ENCODE assay signal across 25 cellular contexts in genomic region chr5:40634154-40634553, GRCh38. TPM values are rescaled to one million over a fixed set of nuclear protein-coding genes. Genes with fewer than 3 reads are reported as not detected.
DNase-seq lines count a peak whose midpoint lies in the region; ATAC-seq and TF ChIP-seq lines count a peak whose summit lies in the region.
"Had no signal": no experiment of that assay in that cellular context is flagged by ENCODE, and none has a peak within 500 bp of the region (broad histone marks: within the 10 kb centered on the region; RNA-seq: fewer than 3 reads in every experiment).

No MANE protein-coding gene starts in this region.

- no peaks in the 10 kb centered on the region for H3K27me3 Mint-ChIP-seq in naive thymus-derived CD8-positive, alpha-beta T cell
- H3K27me3 Mint-ChIP-seq: CD4-positive, alpha-beta T cell had no signal

- intact Hi-C loops in colonic mucosa (cut with DNase I) (no loop called here), transverse colon (cut with DNase I; ENCODE audit: low total_unique reads) (no loop called here)

- peak overlapping the region in 3 of 10 donors; percentile 16 to 42 (median 19) for H3K4me3 Mint-ChIP-seq in naive thymus-derived CD8-positive, alpha-beta T cell
- H3K4me3 Mint-ChIP-seq: CD14-positive monocyte; CD4-positive, alpha-beta T cell had no signal

- peaks cover 5 to 43% (median 21%) of the 10 kb centered on the region in 9 donors for H3K9me3 Mint-ChIP-seq in naive thymus-derived CD8-positive, alpha-beta T cell

- peak; percentile 74 for DNase-seq in NCI-H748 (lab: John Stamatoyannopoulos, UW; ENCODE audit: unreplicated experiment)
- no peak for DNase-seq in NCI-H748 treated with DMSO at 0.1 percent for 48 hours (lab: John Stamatoyannopoulos, UW)
- peak; percentile 49 for DNase-seq in colonic mucosa
- no peak for DNase-seq in naive thymus-derived CD8-positive, alpha-beta T cell
- peak; percentile 32 for DNase-seq in transverse colon
- DNase-seq: 8988T; ACHN; AML-193; BE2C; Calu3; CD4-positive, alpha-beta T cell; COR-L47; DMS53; DMS79 treated with DMSO at 0.1 percent for 48 hours; GF-D8; GM23248; H7; HCEC 1CT had no signal

- POLR2A ChIA-PET in naive thymus-derived CD8-positive, alpha-beta T cell (lab: Charles Lee), result interaction anchor here (1.3 to 1.8 kb wide), 4 partner anchors 14 to 46 kb away, joined by 3 to 7 read pairs (median 6); partner anchors contain the start of gene PTGER4

- no peaks in the 10 kb centered on the region for H3K4me1 ChIP-seq in colonic mucosa
- peaks cover 0 to 4% (median 1%) of the 10 kb centered on the region in 4 donors for H3K4me1 ChIP-seq in transverse colon
- H3K4me1 ChIP-seq in gastroesophageal sphincter, result no peaks in the 10 kb centered on the region
- H3K4me1 ChIP-seq: A549, BE2C had no signal

- H3K27ac Mint-ChIP-seq in naive thymus-derived CD8-positive, alpha-beta T cell, result peak overlapping the region in 5 of 10 donors; percentile 25 to 69 (median 55)
- H3K27ac Mint-ChIP-seq: CD4-positive, alpha-beta T cell had no signal

- peak; percentile 42 to 44 for ATAC-seq in naive thymus-derived CD8-positive, alpha-beta T cell
- ATAC-seq in GM18502 (IDR thresholded peaks at IDR 0.05; ENCODE audit: poor library complexity, unreplicated experiment) (no peak), gastroesophageal sphincter (no peak), GM21786 (IDR thresholded peaks at IDR 0.05; ENCODE audit: unreplicated experiment) (no peak)
- ATAC-seq: A549 had no signal

- WGBS in transverse colon (ENCODE audit: low coverage in 1 of 2), 2 donors, result 45 to 73% methylated on average over 1 to 3 of the region's 3 CpGs
- WGBS in gastroesophageal sphincter (ENCODE audit: low coverage in 1 of 2), 2 donors, result 43 to 100% methylated on average over 1 to 2 of the region's 3 CpGs

- no peaks in the 10 kb centered on the region for H3K27me3 ChIP-seq in colonic mucosa
- no peaks in the 10 kb centered on the region for H3K27me3 ChIP-seq in transverse colon
- no peaks in the 10 kb centered on the region for H3K27me3 ChIP-seq in gastroesophageal sphincter
- H3K27me3 ChIP-seq: BE2C; BLaER1 treated with 17β-estradiol and CSF1 and Interleukin-3, amounts not matched to agents 10 nM and 100 nM had no signal

- in situ Hi-C loops in transverse colon (cut with MboI; ENCODE audit: low pct_ligation_motif_present in 1 of 4, low pct_unique_long_range_greater_than_20kb in 1 of 4, low sequenced_read_pairs in 3 of 4), result no loop called here

- TF ChIP-seq EP300 in transverse colon (IDR thresholded peaks at IDR 0.05; ENCODE audit: low read depth) (no peak), gastroesophageal sphincter (IDR thresholded peaks at IDR 0.05) (no peak)

- no peak overlapping the region for H3K4me3 ChIP-seq in colonic mucosa
- H3K4me3 ChIP-seq in transverse colon, result no peak overlapping the region
- no peak overlapping the region for H3K4me3 ChIP-seq in gastroesophageal sphincter
- H3K4me3 ChIP-seq: A549; BLaER1 treated with 17β-estradiol and CSF1 and Interleukin-3, amounts not matched to agents 10 nM and 100 nM; GM23248 had no signal

- peaks cover 0 to 30% (median 15%) of the 10 kb centered on the region in 3 donors for H3K36me3 Mint-ChIP-seq in naive thymus-derived CD8-positive, alpha-beta T cell

- TF ChIP-seq POLR2A in transverse colon (IDR thresholded peaks at IDR 0.05) (no peak), gastroesophageal sphincter (IDR thresholded peaks at IDR 0.05) (no peak)

- no peak overlapping the region for H3K9ac ChIP-seq in colonic mucosa (ENCODE audit: low read depth in 2 of 2, low read length in 2 of 2)
- H3K9ac ChIP-seq: BLaER1 treated with 17β-estradiol and CSF1 and Interleukin-3, amounts not matched to agents 10 nM and 100 nM; GM23248 had no signal

- H3K27ac ChIP-seq in colonic mucosa (no peak overlapping the region), transverse colon (no peak overlapping the region), gastroesophageal sphincter (no peak overlapping the region)
- H3K27ac ChIP-seq: A549; BLaER1 treated with 17β-estradiol and CSF1 and Interleukin-3, amounts not matched to agents 10 nM and 100 nM; GM23248 had no signal

- H3K36me3 ChIP-seq in colonic mucosa (no peaks in the 10 kb centered on the region), transverse colon (no peaks in the 10 kb centered on the region), gastroesophageal sphincter (no peaks in the 10 kb centered on the region)
- H3K36me3 ChIP-seq: BE2C; BLaER1 treated with 17β-estradiol and CSF1 and Interleukin-3, amounts not matched to agents 10 nM and 100 nM had no signal

- peaks cover 11 to 27% (median 20%) of the 10 kb centered on the region in 4 donors for H3K4me1 Mint-ChIP-seq in naive thymus-derived CD8-positive, alpha-beta T cell

- TF ChIP-seq CTCF in colonic mucosa (IDR thresholded peaks at IDR 0.05) (no peak), transverse colon (IDR thresholded peaks at IDR 0.05) (no peak), gastroesophageal sphincter (IDR thresholded peaks at IDR 0.05) (no peak)

- no peaks in the 10 kb centered on the region for H3K9me3 ChIP-seq in colonic mucosa
- H3K9me3 ChIP-seq in transverse colon, result peaks cover 0 to 7% of the 10 kb centered on the region in 2 donors
- peaks cover 0 to 19% (median 0%) of the 10 kb centered on the region in 3 donors for H3K9me3 ChIP-seq in gastroesophageal sphincter
- H3K9me3 ChIP-seq: BE2C had no signal

RNA-seq across cellular contexts. Expression of gene PTGER4, which starts 45.6 kb away (rescaled TPM):
- total RNA-seq in colonic mucosa (10 to 100 TPM; 28.1 to 53.4 TPM), transverse colon (100 to 1,000 TPM in 3 of 4 donors, 10 to 100 TPM in 1; 39.6 to 127 (median 105) TPM), gastroesophageal sphincter (10 to 100 TPM; 10.1 to 30.1 (median 27.0) TPM)
- total RNA-seq in naive thymus-derived CD8-positive, alpha-beta T cell, result 10 to 100 TPM; 28.2 to 30.7 TPM
- 10 to 100 TPM; 36.0 to 43.8 (median 41.6) TPM for polyA plus RNA-seq in naive thymus-derived CD8-positive, alpha-beta T cell
- total RNA-seq: G401, GM23248 had no signal

Comparison
In these comparisons a context has a peak if more than half of its experiments do, and no peak if none do; other contexts are left out.
1. DNase-seq: peak in NCI-H748 (single experiment), colonic mucosa (single experiment) and transverse colon (single experiment); none in NCI-H748 treated with DMSO at 0.1 percent for 48 hours (single experiment) and naive thymus-derived CD8-positive, alpha-beta T cell (0 of 10).
2. ATAC-seq: peak in naive thymus-derived CD8-positive, alpha-beta T cell (2 of 2); none in GM18502 (single experiment), gastroesophageal sphincter (single experiment) and GM21786 (single experiment).